8 cellular contexts compared by ENCODE assay signal in the genomic region with DNA sequence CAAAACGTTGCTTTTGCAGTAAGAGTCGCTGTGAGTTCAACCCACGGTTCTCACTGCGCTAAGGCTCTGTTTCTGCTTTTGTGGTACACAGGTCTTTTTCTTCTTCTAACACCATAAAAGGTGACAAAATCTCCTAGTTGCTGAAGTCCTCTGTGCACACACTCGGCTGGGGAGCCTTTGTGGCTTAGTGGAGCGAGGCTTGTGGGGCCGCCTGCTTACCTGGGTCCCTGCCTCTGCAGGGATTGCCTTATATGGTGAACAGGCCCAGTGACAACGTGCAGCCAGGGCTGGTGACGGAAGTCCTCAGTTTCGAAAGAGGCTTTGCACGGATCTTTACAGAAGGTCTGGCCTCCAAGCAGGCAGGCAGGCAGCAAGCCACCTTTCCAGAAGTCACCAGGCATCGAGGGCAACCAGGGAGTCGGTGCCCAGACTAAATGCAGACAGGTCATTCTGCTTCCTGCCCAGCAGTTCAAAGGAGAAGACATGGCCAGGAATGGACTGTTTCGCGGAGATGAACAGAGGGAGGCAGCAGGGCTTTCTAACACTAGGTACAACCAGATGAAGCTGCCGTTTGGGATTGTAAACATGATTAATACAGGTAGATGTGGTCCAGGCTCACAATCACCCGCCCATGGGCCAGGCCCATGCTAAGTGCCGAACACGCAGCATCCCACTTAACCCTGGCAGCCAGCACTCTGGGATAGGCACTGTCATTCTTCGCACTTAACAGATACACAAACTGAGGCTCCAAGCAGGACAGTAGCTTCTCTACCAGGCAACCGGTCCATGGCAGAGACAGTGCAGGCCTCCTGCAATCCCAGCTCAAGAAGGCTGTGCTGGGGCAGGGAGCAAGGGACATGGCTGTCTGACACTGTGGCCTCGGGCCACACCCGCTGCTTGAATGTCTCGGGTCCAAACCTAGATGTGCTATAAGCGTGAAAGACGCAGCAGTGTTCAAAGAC. TPM values are rescaled to one million over a fixed set of nuclear protein-coding genes. Genes with fewer than 3 reads are reported as not detected.
DNase-seq lines count a peak whose midpoint lies in the region; ATAC-seq and TF ChIP-seq lines count a peak whose summit lies in the region.

No MANE protein-coding gene starts in this region.

- no peak for TF ChIP-seq CTCF in progenitor cell of endocrine pancreas (IDR thresholded peaks at IDR 0.05; ENCODE audit: unreplicated experiment)

- H3K27me3 Mint-ChIP-seq in progenitor cell of endocrine pancreas: peaks cover 5% of the 10 kb centered on the region

- H3K36me3 Mint-ChIP-seq in progenitor cell of endocrine pancreas (ENCODE audit: insufficient read depth): no peaks in the 10 kb centered on the region

- peaks cover 6% of the 10 kb centered on the region for H3K4me1 Mint-ChIP-seq in progenitor cell of endocrine pancreas (ENCODE audit: low read depth)

- peak; percentile 77 for ATAC-seq in HG03097 (IDR thresholded peaks at IDR 0.05; ENCODE audit: low FRiP score, unreplicated experiment)

- H3K27ac Mint-ChIP-seq in progenitor cell of endocrine pancreas: peak overlapping the region; percentile 82

- H3K9me3 Mint-ChIP-seq in progenitor cell of endocrine pancreas (ENCODE audit: low read depth): no peaks in the 10 kb centered on the region

- DNase-seq in GM19238 (ENCODE audit: insufficient read length, low spot score) (peak; percentile 74), SIG-M5 treated with dmso at 0.1 percent for 504 hours (lab: John Stamatoyannopoulos, UW; ENCODE audit: unreplicated experiment) (peak; percentile 96), progenitor cell of endocrine pancreas (ENCODE audit: low spot score, unreplicated experiment) (no peak), occipital lobe (lab: John Stamatoyannopoulos, UW) (no peak), NCI-H1048 (lab: John Stamatoyannopoulos, UW) (no peak), iPS-NIHi7 (ENCODE audit: extremely low spot score) (no peak)
- DNase-seq in activated naive CD4-positive, alpha-beta T cell (lab: John Stamatoyannopoulos, UW): peak; percentile 14 to 70 (median 48)

- H3K4me3 Mint-ChIP-seq in progenitor cell of endocrine pancreas (ENCODE audit: low read depth): no peak overlapping the region

RNA-seq across cellular contexts. Expression of a gene that starts 10.7 kb away (rescaled TPM):
- total RNA-seq in progenitor cell of endocrine pancreas: 32.3 and 32.7 TPM in 2 replicates
- 12.8 TPM for total RNA-seq in occipital lobe

Comparison
In these comparisons a context has a peak if more than half of its experiments do, and no peak if none do; other contexts are left out.
1. DNase-seq: peak in GM19238 (single experiment), SIG-M5 treated with dmso at 0.1 percent for 504 hours (single experiment) and activated naive CD4-positive, alpha-beta T cell (4 of 4); none in progenitor cell of endocrine pancreas (single experiment), occipital lobe (single experiment), NCI-H1048 (single experiment) and iPS-NIHi7 (single experiment).